ENCODE assay signal across 8 cellular contexts in the genomic region with DNA sequence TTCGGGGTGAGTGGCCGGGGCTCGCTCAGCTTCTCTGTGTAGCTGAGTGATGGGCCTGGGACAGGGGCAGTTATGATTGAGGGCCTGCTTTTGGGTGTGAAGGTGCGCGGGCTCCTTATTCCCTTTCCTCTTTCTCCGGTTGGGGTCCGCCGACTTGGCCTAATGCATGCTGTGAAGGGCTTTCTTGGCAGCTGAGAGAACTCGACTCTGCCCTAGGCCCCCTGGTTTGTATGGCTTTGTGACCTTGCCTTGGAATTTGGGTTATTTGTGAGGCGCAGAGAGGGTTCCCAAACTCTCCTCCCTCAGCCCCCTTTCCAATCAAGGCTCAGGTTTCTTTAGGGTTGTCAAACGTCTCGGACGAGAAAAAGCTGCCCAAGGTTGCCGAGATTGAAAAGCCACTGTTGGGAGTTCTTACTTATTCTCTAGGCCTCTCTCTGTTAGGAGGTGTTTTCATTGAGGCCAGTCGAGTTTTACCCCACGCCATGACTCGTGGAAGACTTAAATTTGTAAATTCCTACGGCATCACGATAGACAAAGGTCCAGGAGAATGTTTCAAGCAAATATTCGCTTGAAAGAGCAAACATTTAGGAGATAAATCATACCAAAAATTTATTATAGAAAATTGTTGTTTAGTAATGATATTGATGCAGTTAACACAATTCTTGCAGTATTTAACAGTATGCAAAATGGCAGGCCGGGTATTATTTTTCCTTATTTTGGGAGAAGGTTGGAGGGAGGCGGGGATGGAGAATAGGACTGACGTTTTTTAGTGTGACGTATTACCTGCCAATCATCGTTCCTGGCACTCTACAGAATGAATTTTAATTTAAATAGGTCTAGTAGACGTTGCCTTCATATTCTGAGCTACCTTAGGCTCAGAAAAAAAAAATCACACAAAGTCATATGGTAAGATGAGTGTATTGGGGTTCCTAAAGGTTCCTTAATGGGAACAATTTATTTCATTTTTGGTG. TPM values are rescaled to one million over a fixed set of nuclear protein-coding genes. Genes with fewer than 3 reads are reported as not detected.
DNase-seq lines count a peak whose midpoint lies in the region; ATAC-seq and TF ChIP-seq lines count a peak whose summit lies in the region.

No MANE protein-coding gene starts in this region.

- ATAC-seq in GM19455 (IDR thresholded peaks at IDR 0.05; ENCODE audit: unreplicated experiment) (peak; percentile 27), HG03565 (IDR thresholded peaks at IDR 0.05; ENCODE audit: unreplicated experiment) (peak; percentile 7)
- no peak for ATAC-seq in activated naive CD8-positive, alpha-beta T cell treated with anti-CD3 and anti-CD28 coated beads, Interleukin-2, amount 10 ng/mL, durations not matched to agents 7 days and 5 days (ENCODE audit: low read depth)

- POLR2A ChIA-PET in Caco-2 (lab: Charles Lee) = no interaction called here
- POLR2A ChIA-PET in activated naive CD8-positive, alpha-beta T cell treated with anti-CD3 and anti-CD28 coated beads, Interleukin-2, amount 10 ng/mL, durations not matched to agents 7 days and 5 days (lab: Charles Lee) = interaction anchor here (0.6 to 1.3 kb wide), 3 partner anchors 8 to 11 kb away, joined by 3 to 4 read pairs (median 3); no protein-coding TSS in a partner anchor

- H3K27me3 Mint-ChIP-seq in Caco-2 (ENCODE audit: insufficient read depth, unreplicated experiment) = no peaks in the 10 kb centered on the region
- H3K27me3 Mint-ChIP-seq in activated naive CD8-positive, alpha-beta T cell treated with anti-CD3 and anti-CD28 coated beads, Interleukin-2, amount 10 ng/mL, durations not matched to agents 7 days and 5 days = no peaks in the 10 kb centered on the region

- peaks cover 18% of the 10 kb centered on the region for H3K36me3 Mint-ChIP-seq in Caco-2 (ENCODE audit: insufficient read depth, unreplicated experiment)
- peaks cover 16% of the 10 kb centered on the region for H3K36me3 Mint-ChIP-seq in activated naive CD8-positive, alpha-beta T cell treated with anti-CD3 and anti-CD28 coated beads, Interleukin-2, amount 10 ng/mL, durations not matched to agents 7 days and 5 days

- CTCF ChIA-PET in Caco-2 (lab: Charles Lee) = interaction anchor here (0.5 kb wide), 1 partner anchor 1901 kb away, joined by 3 read pairs; a partner anchor contains a TSS

- DNase-seq in Caco-2 (peak in 1 of 2 experiments; percentile 37), NCI-H345 (lab: John Stamatoyannopoulos, UW) (no peak), activated gamma-delta T cell (lab: John Stamatoyannopoulos, UW) (no peak)
- no peak for DNase-seq in activated naive CD8-positive, alpha-beta T cell treated with anti-CD3 and anti-CD28 coated beads, Interleukin-2, amount 10 ng/mL, durations not matched to agents 7 days and 5 days

- peaks cover 7% of the 10 kb centered on the region; the same call in 1 of the 2 replicates for H3K4me1 ChIP-seq in Caco-2
- peaks cover 10 to 33% (median 30%) of the 10 kb centered on the region in 3 donors for H3K4me1 ChIP-seq in skeletal muscle tissue (ENCODE audit: control insufficient read depth in 3 of 3, insufficient read depth in 3 of 3, low read length in 3 of 3)

- peak overlapping the region; percentile 100 for H3K27ac Mint-ChIP-seq in Caco-2 (ENCODE audit: unreplicated experiment)
- peak overlapping the region; percentile 92 for H3K27ac Mint-ChIP-seq in activated naive CD8-positive, alpha-beta T cell treated with anti-CD3 and anti-CD28 coated beads, Interleukin-2, amount 10 ng/mL, durations not matched to agents 7 days and 5 days

- H3K9ac ChIP-seq in skeletal muscle tissue (ENCODE audit: low read depth in 1 of 3, low read length in 3 of 3) = peak overlapping the region; percentile 97 to 99 (median 97)

- no peaks in the 10 kb centered on the region for H3K9me3 Mint-ChIP-seq in Caco-2 (ENCODE audit: unreplicated experiment)
- H3K9me3 Mint-ChIP-seq in activated naive CD8-positive, alpha-beta T cell treated with anti-CD3 and anti-CD28 coated beads, Interleukin-2, amount 10 ng/mL, durations not matched to agents 7 days and 5 days = peaks cover 4% of the 10 kb centered on the region

- peak overlapping the region; percentile 100 for H3K4me3 Mint-ChIP-seq in Caco-2 (ENCODE audit: unreplicated experiment)
- H3K4me3 Mint-ChIP-seq in activated naive CD8-positive, alpha-beta T cell treated with anti-CD3 and anti-CD28 coated beads, Interleukin-2, amount 10 ng/mL, durations not matched to agents 7 days and 5 days = peak overlapping the region; percentile 94

- TSS peak; percentile 58 for BruUV-seq in Caco-2 (replicated peaks; lab: Mats Ljungman, UMichigan)

- peak overlapping the region; percentile 95 for H3K4me3 ChIP-seq in Caco-2 (ENCODE audit: low read depth, low read length)
- peak overlapping the region; percentile 92 for H3K4me3 ChIP-seq in iPS-11a (ENCODE audit: low read depth, low read length)
- peak overlapping the region; percentile 85 to 95 (median 95) for H3K4me3 ChIP-seq in skeletal muscle tissue (ENCODE audit: low read length in 3 of 3)

- no peaks in the 10 kb centered on the region for H3K36me3 ChIP-seq in Caco-2 (ENCODE audit: control insufficient read depth, insufficient read depth, low read length)
- H3K36me3 ChIP-seq in skeletal muscle tissue (ENCODE audit: control insufficient read depth in 3 of 3, insufficient read depth in 3 of 3, low read length in 3 of 3) = peaks cover 0 to 9% (median 0%) of the 10 kb centered on the region in 3 donors

- no peak for TF ChIP-seq CTCF in Caco-2 (IDR thresholded peaks at IDR 0.05; ENCODE audit: insufficient read depth in 1 of 2, low read depth in 1 of 2, low read length in 1 of 2, severe bottlenecking in 1 of 2, unreplicated experiment in 1 of 2)

- intact Hi-C loops in Caco-2 (cut with micrococcal nuclease; ENCODE audit: unreplicated experiment) = loop anchor here (1.0 kb wide), 2 partner anchors 13 to 317 kb away; no protein-coding TSS in a partner anchor

- no peaks in the 10 kb centered on the region for H3K9me3 ChIP-seq in Caco-2
- no peaks in the 10 kb centered on the region for H3K9me3 ChIP-seq in skeletal muscle tissue (ENCODE audit: control insufficient read depth in 3 of 3, low read length in 3 of 3)

- H3K4me1 Mint-ChIP-seq in Caco-2 (ENCODE audit: low read depth, unreplicated experiment) = peaks cover 12% of the 10 kb centered on the region
- H3K4me1 Mint-ChIP-seq in activated naive CD8-positive, alpha-beta T cell treated with anti-CD3 and anti-CD28 coated beads, Interleukin-2, amount 10 ng/mL, durations not matched to agents 7 days and 5 days = peaks cover 23% of the 10 kb centered on the region

- no peaks in the 10 kb centered on the region for H3K27me3 ChIP-seq in Caco-2 (replicated peaks; ENCODE audit: control insufficient read depth, insufficient read depth, low read length)
- H3K27me3 ChIP-seq in skeletal muscle tissue (ENCODE audit: control insufficient read depth in 3 of 3, insufficient read depth in 3 of 3, low read length in 3 of 3) = no peaks in the 10 kb centered on the region

- peak overlapping the region; percentile 95 for H3K27ac ChIP-seq in skeletal muscle tissue (ENCODE audit: low read depth, low read length)

RNA-seq across cellular contexts. Expression of a gene that starts 0.7 kb away (rescaled TPM):
- total RNA-seq in Caco-2 (2022) = 78.5 and 85.4 TPM in 2 replicates
- 10 to 100 TPM; 31.4 to 37.1 TPM for total RNA-seq in activated naive CD8-positive, alpha-beta T cell treated with anti-CD3 and anti-CD28 coated beads, Interleukin-2, amount 10 ng/mL, durations not matched to agents 7 days and 5 days
- total RNA-seq in skeletal muscle tissue = 27.1 TPM

RNA-seq across cellular contexts. Expression of a gene that starts 0.9 kb away (rescaled TPM):
- total RNA-seq in Caco-2 (2022) (19.8 and 21.1 TPM in 2 replicates), skeletal muscle tissue (17.2 TPM)
- total RNA-seq in activated naive CD8-positive, alpha-beta T cell treated with anti-CD3 and anti-CD28 coated beads, Interleukin-2, amount 10 ng/mL, durations not matched to agents 7 days and 5 days = 10 to 100 TPM; 25.7 to 29.4 TPM
